ENCODE assay signal across 10 cellular contexts in the genomic region with DNA sequence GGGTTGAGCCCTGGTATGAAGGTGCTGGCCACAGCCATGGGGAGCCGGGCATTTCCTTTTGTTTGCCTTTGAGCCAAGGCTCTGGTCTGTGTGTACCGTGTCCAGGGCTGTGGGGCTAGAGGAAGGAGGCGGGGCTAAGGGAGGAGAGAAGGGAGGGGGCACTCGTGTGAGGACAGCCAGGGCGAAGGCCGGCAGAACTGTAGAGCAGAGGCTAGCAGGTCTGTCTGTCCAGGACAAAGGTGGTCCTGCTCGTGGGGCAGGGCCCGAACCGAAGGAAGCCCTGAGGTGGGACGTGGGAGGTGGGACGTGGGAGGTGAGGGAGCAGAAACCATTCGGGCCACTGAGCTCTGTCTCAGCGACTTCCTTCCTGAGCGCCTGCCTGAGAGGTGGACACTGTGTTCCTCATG. TPM values are rescaled to one million over a fixed set of nuclear protein-coding genes. Genes with fewer than 3 reads are reported as not detected.
DNase-seq lines count a peak whose midpoint lies in the region; TF ChIP-seq lines count a peak whose summit lies in the region.
"Had no signal": no experiment of that assay in that cellular context is flagged by ENCODE, and none has a peak within 500 bp of the region (broad histone marks: within the 10 kb centered on the region; RNA-seq: fewer than 3 reads in every experiment).

No MANE protein-coding gene starts in this region.

- CTCF ChIA-PET in Calu3 (lab: Charles Lee): no interaction called here

- H3K4me3 Mint-ChIP-seq in activated T-cell treated with anti-CD3 and anti-CD28 coated beads, Interleukin-2, amount 50 U/mL, for 24 hours: no peak overlapping the region
- no peak overlapping the region for H3K4me3 Mint-ChIP-seq in endothelial cell (ENCODE audit: unreplicated experiment)
- H3K4me3 Mint-ChIP-seq in Calu3 (ENCODE audit: low read depth, unreplicated experiment): no peak overlapping the region

- no peaks in the 10 kb centered on the region for H3K27me3 Mint-ChIP-seq in activated T-cell treated with anti-CD3 and anti-CD28 coated beads, Interleukin-2, amount 50 U/mL, for 24 hours
- H3K27me3 Mint-ChIP-seq in endothelial cell (ENCODE audit: unreplicated experiment) (peaks cover 5% of the 10 kb centered on the region), Calu3 (ENCODE audit: unreplicated experiment) (no peaks in the 10 kb centered on the region)

- TF ChIP-seq POLR2A in transverse colon (IDR thresholded peaks at IDR 0.05): no peak

- H3K4me3 ChIP-seq in muscle layer of colon (ENCODE audit: low read depth in 1 of 2, low read length in 2 of 2) (peak overlapping the region in 1 of 2 donors; percentile 40), transverse colon (no peak overlapping the region)

- H3K9me3 ChIP-seq in muscle layer of colon (ENCODE audit: low read length): no peaks in the 10 kb centered on the region
- H3K9me3 ChIP-seq in transverse colon: no peaks in the 10 kb centered on the region

- peak overlapping the region; percentile 41 for H3K27ac Mint-ChIP-seq in activated T-cell treated with anti-CD3 and anti-CD28 coated beads, Interleukin-2, amount 50 U/mL, for 24 hours
- no peak overlapping the region for H3K27ac Mint-ChIP-seq in endothelial cell (ENCODE audit: unreplicated experiment)
- H3K27ac Mint-ChIP-seq in Calu3 (ENCODE audit: unreplicated experiment): no peak overlapping the region

- no peak for TF ChIP-seq EP300 in transverse colon (IDR thresholded peaks at IDR 0.05; ENCODE audit: low read depth)

- peaks cover 8% of the 10 kb centered on the region for H3K4me1 Mint-ChIP-seq in activated T-cell treated with anti-CD3 and anti-CD28 coated beads, Interleukin-2, amount 50 U/mL, for 24 hours (ENCODE audit: low read depth)
- H3K4me1 Mint-ChIP-seq in endothelial cell (ENCODE audit: unreplicated experiment) (peaks cover 16% of the 10 kb centered on the region), Calu3 (ENCODE audit: low read depth, unreplicated experiment) (no peaks in the 10 kb centered on the region)

- 62 to 72% methylated on average over 9 to 14 of the region's 14 CpGs for WGBS in transverse colon (ENCODE audit: low coverage in 1 of 2), 2 donors

- H3K4me1 ChIP-seq in muscle layer of colon (ENCODE audit: insufficient read depth, low read length) (peaks cover 31% of the 10 kb centered on the region), transverse colon (peaks cover 0 to 15% (median 9%) of the 10 kb centered on the region in 4 donors)

- no peak for DNase-seq in activated T-cell treated with anti-CD3 and anti-CD28 coated beads, Interleukin-2, amount 50 U/mL, for 24 hours
- DNase-seq in activated T-cell treated with anti-CD3 and anti-CD28 coated beads for 4 hours (no peak), endothelial cell (ENCODE audit: low spot score) (peak; percentile 39), transverse colon (no peak), DMS53 (lab: John Stamatoyannopoulos, UW) (no peak), Calu3 (no peak), kidney tubule cell (ENCODE audit: low spot score) (no peak)
- DNase-seq: activated CD8-positive, alpha-beta memory T cell treated with anti-CD3 and anti-CD28 coated beads for 24 hours; RPMI8226 had no signal

- in situ Hi-C loops in transverse colon (cut with MboI; ENCODE audit: low pct_ligation_motif_present in 1 of 4, low pct_unique_long_range_greater_than_20kb in 1 of 4, low sequenced_read_pairs in 3 of 4): loop anchor here in 1 of 4 donors (25.0 kb wide), 1 partner anchor 451 kb away; a partner anchor contains a TSS

- no peak for TF ChIP-seq CTCF in endothelial cell (IDR thresholded peaks at IDR 0.05; ENCODE audit: unreplicated experiment)
- no peak for TF ChIP-seq CTCF in transverse colon (IDR thresholded peaks at IDR 0.05)
- TF ChIP-seq CTCF in Calu3 (IDR thresholded peaks at IDR 0.05; ENCODE audit: unreplicated experiment): no peak

- peak overlapping the region; percentile 67 for H3K27ac ChIP-seq in muscle layer of colon (ENCODE audit: low read depth, low read length)
- peak overlapping the region; percentile 22 to 74 (median 58) for H3K27ac ChIP-seq in transverse colon

- peak overlapping the region; percentile 59 for H3K9ac ChIP-seq in muscle layer of colon (ENCODE audit: low read length)

- peaks cover 2% of the 10 kb centered on the region for H3K36me3 Mint-ChIP-seq in activated T-cell treated with anti-CD3 and anti-CD28 coated beads, Interleukin-2, amount 50 U/mL, for 24 hours (ENCODE audit: low read depth)
- H3K36me3 Mint-ChIP-seq in endothelial cell (ENCODE audit: low read depth, unreplicated experiment): peaks cover 4% of the 10 kb centered on the region
- H3K36me3 Mint-ChIP-seq in Calu3 (ENCODE audit: insufficient read depth, unreplicated experiment): peaks cover 11% of the 10 kb centered on the region

- H3K27me3 ChIP-seq in muscle layer of colon (ENCODE audit: control insufficient read depth in 1 of 2, insufficient read depth in 2 of 2, low read length in 2 of 2): no peaks in the 10 kb centered on the region
- H3K27me3 ChIP-seq in transverse colon: no peaks in the 10 kb centered on the region

- BruUV-seq in Calu3 (replicated peaks; lab: Mats Ljungman, UMichigan): no TSS peak

- no peaks in the 10 kb centered on the region for H3K9me3 Mint-ChIP-seq in activated T-cell treated with anti-CD3 and anti-CD28 coated beads, Interleukin-2, amount 50 U/mL, for 24 hours
- H3K9me3 Mint-ChIP-seq in endothelial cell (ENCODE audit: unreplicated experiment): no peaks in the 10 kb centered on the region
- H3K9me3 Mint-ChIP-seq in Calu3 (ENCODE audit: low read depth, unreplicated experiment): no peaks in the 10 kb centered on the region

- peaks cover 4% of the 10 kb centered on the region for H3K36me3 ChIP-seq in muscle layer of colon (ENCODE audit: insufficient read depth, low read length)
- H3K36me3 ChIP-seq in transverse colon: no peaks in the 10 kb centered on the region

- intact Hi-C loops in transverse colon (cut with DNase I; ENCODE audit: low total_unique reads) (no loop called here), Calu3 (cut with micrococcal nuclease; ENCODE audit: unreplicated experiment) (no loop called here)

RNA-seq across cellular contexts. Expression of a gene that starts 41.3 kb away (rescaled TPM):
- total RNA-seq in endothelial cell (ENCODE audit: unreplicated experiment) (34.6 TPM), transverse colon (10 to 100 TPM; 11.9 to 69.2 (median 45.8) TPM), Calu3 (2022) (20.9 and 24.6 TPM in 2 replicates)

RNA-seq across cellular contexts. Expression of a gene that starts 54.4 kb away (rescaled TPM):
- total RNA-seq in endothelial cell (ENCODE audit: unreplicated experiment) (2.4 TPM), transverse colon (10 to 100 TPM in 2 of 4 donors, 1 to 10 TPM in 2; 3.0 to 21.9 (median 10.9) TPM), Calu3 (2022) (0.38 and 0.73 TPM in 2 replicates)
